ENCODE assay signal across 8 cellular contexts in the genomic region with DNA sequence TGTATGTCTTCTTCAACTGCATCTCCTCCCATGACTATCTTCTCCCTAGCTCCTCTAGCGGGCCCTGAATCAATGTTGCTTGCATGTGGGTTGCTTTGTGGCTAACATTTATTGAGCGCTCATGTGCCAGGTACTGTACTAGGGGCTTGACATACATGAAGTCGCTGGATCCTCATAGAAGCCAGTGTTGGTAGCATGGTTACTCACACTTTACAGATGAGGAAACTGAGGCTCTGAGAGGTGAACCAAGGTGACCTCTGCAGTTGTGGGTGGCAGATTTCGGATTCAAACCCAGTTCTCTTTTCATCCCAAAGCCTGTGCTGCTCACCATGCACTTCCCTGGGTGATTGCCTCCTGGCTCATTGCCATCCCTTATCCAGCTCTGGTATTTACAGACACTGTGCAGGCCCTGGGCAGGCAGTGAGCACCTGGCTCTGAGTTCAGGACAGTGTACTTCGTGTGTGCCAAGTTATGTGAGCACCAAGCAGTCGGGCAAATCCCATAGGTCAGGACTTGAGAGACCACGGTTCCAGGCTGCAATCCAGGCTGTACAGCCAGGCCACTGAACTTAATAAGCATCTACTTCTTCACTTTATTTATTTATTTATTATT. TPM values are rescaled to one million over a fixed set of nuclear protein-coding genes. Genes with fewer than 3 reads are reported as not detected.
DNase-seq lines count a peak whose midpoint lies in the region; ATAC-seq and TF ChIP-seq lines count a peak whose summit lies in the region.

No MANE protein-coding gene starts in this region.

- TF ChIP-seq CTCF in H9 (conservative IDR thresholded peaks at IDR 0.05) (no peak), PC-3 (conservative IDR thresholded peaks at IDR 0.05; ENCODE audit: low read depth, low read length) (no peak), endodermal cell (conservative IDR thresholded peaks at IDR 0.05) (no peak)

- H3K27me3 Mint-ChIP-seq in H9 (ENCODE audit: low read depth): peaks cover 2% of the 10 kb centered on the region
- H3K27me3 Mint-ChIP-seq in endodermal cell (ENCODE audit: insufficient read depth): no peaks in the 10 kb centered on the region
- no peaks in the 10 kb centered on the region for H3K27me3 Mint-ChIP-seq in naive thymus-derived CD8-positive, alpha-beta T cell

- no peak overlapping the region for H2BK20ac ChIP-seq in H9 (ENCODE audit: low read depth, low read length, poor library complexity, severe bottlenecking)

- no peak overlapping the region for H3K18ac ChIP-seq in H9 (ENCODE audit: insufficient read length, low read depth, low read length)

- H3K4me3 ChIP-seq in PC-3 (ENCODE audit: low read length): peak overlapping the region; percentile 84; the same call in 1 of the 2 replicates
- peak overlapping the region; percentile 97 for H3K4me3 ChIP-seq in endodermal cell (ENCODE audit: low read length)

- no peak overlapping the region for H2AK5ac ChIP-seq in H9 (ENCODE audit: insufficient read length, low read length)

- H2BK120ac ChIP-seq in H9 (ENCODE audit: low read depth, low read length, poor library complexity, severe bottlenecking): no peak overlapping the region

- H2BK12ac ChIP-seq in H9 (ENCODE audit: insufficient read length, low read depth, low read length): no peak overlapping the region

- no TSS peak for BruUV-seq in PC-3 (replicated peaks; lab: Mats Ljungman, UMichigan)

- H3K27ac ChIP-seq in H9 (ENCODE audit: insufficient read length, low read depth, low read length) (no peak overlapping the region), PC-3 (ENCODE audit: low read length) (no peak overlapping the region), endodermal cell (ENCODE audit: low read depth, low read length) (no peak overlapping the region)

- H3K79me2 ChIP-seq in H9 (ENCODE audit: insufficient read depth, low read length): peaks cover 20% of the 10 kb centered on the region; the same call in 1 of the 2 replicates
- H3K79me2 ChIP-seq in PC-3 (ENCODE audit: low read length): peaks cover 45% of the 10 kb centered on the region

- H3K36me3 ChIP-seq in PC-3 (ENCODE audit: low read depth, low read length) (peaks cover 28% of the 10 kb centered on the region), endodermal cell (ENCODE audit: control insufficient read depth, insufficient read depth, low read length) (peaks cover 56% of the 10 kb centered on the region)

- H2BK5ac ChIP-seq in H9 (ENCODE audit: insufficient read length, low read length): no peak overlapping the region

- H3K9me3 Mint-ChIP-seq in H9 (peaks cover 0 to 4% of the 10 kb centered on the region in 2 experiments; a peak in 4 of 5 replicates), endodermal cell (no peaks in the 10 kb centered on the region)
- H3K9me3 Mint-ChIP-seq in naive thymus-derived CD8-positive, alpha-beta T cell: no peaks in the 10 kb centered on the region

- H3K9me2 ChIP-seq in PC-3 (replicated peaks; ENCODE audit: low read length): no peaks in the 10 kb centered on the region

- H3K56ac ChIP-seq in H9 (ENCODE audit: insufficient read length, low read depth, low read length): no peak overlapping the region

- peaks cover 2% of the 10 kb centered on the region for H3K79me1 ChIP-seq in H9 (ENCODE audit: insufficient read depth, low read depth, low read length, poor library complexity, severe bottlenecking)

- peak overlapping the region; percentile 96 to 99 for H3K4me3 Mint-ChIP-seq in H9
- H3K4me3 Mint-ChIP-seq in endodermal cell: peak overlapping the region; percentile 93
- peak overlapping the region; percentile 90 to 98 (median 96) for H3K4me3 Mint-ChIP-seq in naive thymus-derived CD8-positive, alpha-beta T cell

- H3K23ac ChIP-seq in H9 (ENCODE audit: insufficient read length, low read depth, low read length): no peak overlapping the region

- no peaks in the 10 kb centered on the region for H4K20me1 ChIP-seq in H9 (ENCODE audit: control insufficient read depth, insufficient read depth, insufficient read length)
- H4K20me1 ChIP-seq in PC-3 (ENCODE audit: low read length): peaks cover 34% of the 10 kb centered on the region

- H4K8ac ChIP-seq in H9 (replicated peaks; ENCODE audit: insufficient read length, low read depth, low read length): no peak overlapping the region

- H3K27ac Mint-ChIP-seq in H9: no peak overlapping the region
- H3K27ac Mint-ChIP-seq in endodermal cell: no peak overlapping the region
- peak overlapping the region in 9 of 10 donors; percentile 37 to 98 (median 80) for H3K27ac Mint-ChIP-seq in naive thymus-derived CD8-positive, alpha-beta T cell

- H4K5ac ChIP-seq in H9 (ENCODE audit: insufficient read length, low read depth, low read length): no peak overlapping the region

- H3K27me3 ChIP-seq in H9 (ENCODE audit: insufficient read depth, low read length) (no peaks in the 10 kb centered on the region), PC-3 (ENCODE audit: low read length) (no peaks in the 10 kb centered on the region), endodermal cell (ENCODE audit: control insufficient read depth, insufficient read depth, low read length, poor library complexity, severe bottlenecking) (no peaks in the 10 kb centered on the region)

- no peak overlapping the region for H3K14ac ChIP-seq in H9 (ENCODE audit: insufficient read depth, low read length)

- H3K23me2 ChIP-seq in H9 (ENCODE audit: insufficient read length, low read depth, low read length, poor library complexity, severe bottlenecking): peaks cover 18% of the 10 kb centered on the region

- H3K4me1 ChIP-seq in H9 (ENCODE audit: insufficient read depth, low read length) (peaks cover 4% of the 10 kb centered on the region), PC-3 (ENCODE audit: insufficient read depth, low read length) (peaks cover 21% of the 10 kb centered on the region), endodermal cell (ENCODE audit: control insufficient read depth, insufficient read depth, low read length) (no peaks in the 10 kb centered on the region)

- DNase-seq in H9: no peak
- peak; percentile 46 for DNase-seq in PC-3
- no peak for DNase-seq in endodermal cell
- DNase-seq in naive thymus-derived CD8-positive, alpha-beta T cell: peak in 2 of 10 donors; percentile 25 to 27
- DNase-seq in NCI-H446 (lab: John Stamatoyannopoulos, UW): no peak
- DNase-seq in NCI-H524 treated with DMSO at 0.1 percent for 48 hours (lab: John Stamatoyannopoulos, UW): no peak

- peaks cover 26 to 33% of the 10 kb centered on the region in 2 experiments for H3K4me1 Mint-ChIP-seq in H9
- H3K4me1 Mint-ChIP-seq in endodermal cell: peaks cover 27% of the 10 kb centered on the region
- peaks cover 14 to 47% (median 44%) of the 10 kb centered on the region in 4 donors for H3K4me1 Mint-ChIP-seq in naive thymus-derived CD8-positive, alpha-beta T cell

- H3T11ph ChIP-seq in H9 (ENCODE audit: low read length): no peak overlapping the region

- no peak overlapping the region for H4K91ac ChIP-seq in H9 (ENCODE audit: insufficient read length, low read depth, low read length)

- CTCF ChIA-PET in PC-3 (lab: Charles Lee): no interaction called here

- H3K9me3 ChIP-seq in H9 (ENCODE audit: control insufficient read depth, low read depth, low read length) (no peaks in the 10 kb centered on the region), PC-3 (ENCODE audit: low read length) (no peaks in the 10 kb centered on the region), endodermal cell (ENCODE audit: control insufficient read depth, low read length) (no peaks in the 10 kb centered on the region)

- H2BK15ac ChIP-seq in H9 (ENCODE audit: low read depth, low read length): no peak overlapping the region

- no peaks in the 10 kb centered on the region for H3F3A ChIP-seq in PC-3 (ENCODE audit: low read length, unreplicated experiment)

- H3K36me3 Mint-ChIP-seq in H9 (ENCODE audit: insufficient read depth in 1 of 3, low read depth in 3 of 3) (peaks cover 45 to 58% (median 52%) of the 10 kb centered on the region in 3 experiments), endodermal cell (ENCODE audit: low read depth) (peaks cover 50% of the 10 kb centered on the region)
- H3K36me3 Mint-ChIP-seq in naive thymus-derived CD8-positive, alpha-beta T cell: peaks cover 4 to 46% (median 17%) of the 10 kb centered on the region in 3 donors

- H2AFZ ChIP-seq in H9 (ENCODE audit: low read length): no peak overlapping the region
- no peak overlapping the region for H2AFZ ChIP-seq in PC-3 (ENCODE audit: low read length)

- intact Hi-C loops in PC-3 (cut with micrococcal nuclease): no loop called here

- WGBS in H9 (ENCODE audit: extremely low coverage, insufficient read length, low lambda C conversion rate): no CpG with 5 or more reads among the region's 7 CpGs
- WGBS in endodermal cell (ENCODE audit: insufficient coverage in 1 of 2, insufficient read length in 1 of 2), 2 experiments: 78 to 88% methylated on average over 6 to 7 of the region's 7 CpGs

- H3K4ac ChIP-seq in H9 (ENCODE audit: low read depth, low read length): no peak overlapping the region

- no peak overlapping the region for H3K9ac ChIP-seq in H9 (ENCODE audit: extremely low read depth, insufficient read length, low read length)
- no peak overlapping the region for H3K9ac ChIP-seq in PC-3 (ENCODE audit: low read length)
- no peak overlapping the region for H3K9ac ChIP-seq in endodermal cell (ENCODE audit: extremely low read depth, low read length, poor library complexity, severe bottlenecking)

- H3K4me2 ChIP-seq in H9 (ENCODE audit: insufficient read depth, insufficient read length, low read length) (peak overlapping the region; percentile 93), PC-3 (ENCODE audit: low read length) (peak overlapping the region; percentile 99)

- ATAC-seq in PC-3: no peak
- no peak for ATAC-seq in naive thymus-derived CD8-positive, alpha-beta T cell
- ATAC-seq in GM19324 (IDR thresholded peaks at IDR 0.05; ENCODE audit: low FRiP score, unreplicated experiment): no peak
- ATAC-seq in HG02870 (IDR thresholded peaks at IDR 0.05; ENCODE audit: unreplicated experiment): no peak

- POLR2A ChIA-PET in PC-3 (lab: Charles Lee; ENCODE audit: unreplicated experiment): interaction anchor here (1.0 kb wide), 1 partner anchor 56 kb away, joined by 3 read pairs; the partner anchor contains the start of gene SLC2A8
- POLR2A ChIA-PET in naive thymus-derived CD8-positive, alpha-beta T cell (lab: Charles Lee): interaction anchor here (1.6 to 3.4 kb wide), 3 partner anchors 10 to 29 kb away, joined by 5 to 39 read pairs (median 10); partner anchors contain the start of gene ZNF79

RNA-seq across cellular contexts. Expression of gene LRSAM1, which starts 1.3 kb away (rescaled TPM):
- total RNA-seq in H9 (2021) (15.0 and 16.2 TPM in 2 replicates), PC-3 (2014; rRNA removed) (9.6 and 11.1 TPM in 2 replicates), endodermal cell (10 to 100 TPM; 18.4 to 19.8 TPM)
- polyA plus RNA-seq in endodermal cell (2013, experiment 1 of 2): 18.1 TPM
- 17.8 TPM for polyA plus RNA-seq in endodermal cell (2013, experiment 2 of 2)
- 10 to 100 TPM; 24.2 to 26.4 TPM for total RNA-seq in naive thymus-derived CD8-positive, alpha-beta T cell
- polyA plus RNA-seq in naive thymus-derived CD8-positive, alpha-beta T cell: 1 to 10 TPM; 4.3 to 9.6 (median 5.0) TPM

RNA-seq across cellular contexts. Expression of gene RPL12, which starts 1.4 kb away (rescaled TPM):
- total RNA-seq in H9 (2021) (1,710 and 1,711 TPM in 2 replicates), PC-3 (2014; rRNA removed) (1,109 and 1,417 TPM in 2 replicates), endodermal cell (1,000 to 10,000 TPM; 1,241 to 1,436 TPM)
- 1,289 TPM for polyA plus RNA-seq in endodermal cell (2013, experiment 1 of 2)
- 1,216 TPM for polyA plus RNA-seq in endodermal cell (2013, experiment 2 of 2)
- 1,000 to 10,000 TPM; 1,452 to 1,480 TPM for total RNA-seq in naive thymus-derived CD8-positive, alpha-beta T cell
- 1,000 to 10,000 TPM; 1,731 to 2,420 (median 2,163) TPM for polyA plus RNA-seq in naive thymus-derived CD8-positive, alpha-beta T cell

RNA-seq across cellular contexts. Expression of gene ZNF79, which starts 28.4 kb away (rescaled TPM):
- total RNA-seq in H9 (2021): 11.5 TPM in 2 replicates
- 4.9 and 5.8 TPM in 2 replicates for total RNA-seq in PC-3 (2014; rRNA removed)
- 1 to 10 TPM; 7.4 to 9.1 TPM for total RNA-seq in endodermal cell
- 8.0 TPM for polyA plus RNA-seq in endodermal cell (2013, experiment 1 of 2)
- 7.7 TPM for polyA plus RNA-seq in endodermal cell (2013, experiment 2 of 2)
- total RNA-seq in naive thymus-derived CD8-positive, alpha-beta T cell: 10 to 100 TPM; 15.2 to 17.2 TPM
- 1 to 10 TPM; 3.3 to 6.6 (median 4.9) TPM for polyA plus RNA-seq in naive thymus-derived CD8-positive, alpha-beta T cell

RNA-seq across cellular contexts. Expression of gene SLC2A8, which starts 55.6 kb away (rescaled TPM):
- total RNA-seq in H9 (2021): 38.3 and 38.4 TPM in 2 replicates
- total RNA-seq in PC-3 (2014; rRNA removed): 29.0 and 43.7 TPM in 2 replicates
- total RNA-seq in endodermal cell: 10 to 100 TPM; 33.6 to 40.3 TPM
- polyA plus RNA-seq in endodermal cell (2013, experiment 1 of 2): 21.9 TPM
- polyA plus RNA-seq in endodermal cell (2013, experiment 2 of 2): 22.1 TPM
- under 1 TPM; 0.19 to 0.39 TPM for total RNA-seq in naive thymus-derived CD8-positive, alpha-beta T cell
- polyA plus RNA-seq in naive thymus-derived CD8-positive, alpha-beta T cell: 1 to 10 TPM in 1 of 3 donors, not detected in 2; 1.2 TPM

Comparison
In these comparisons a context has a peak if more than half of its experiments do, and no peak if none do; other contexts are left out.
1. H3K27ac Mint-ChIP-seq: peak in naive thymus-derived CD8-positive, alpha-beta T cell (9 of 10); none in H9 (0 of 3) and endodermal cell (single experiment).
2. Peak in every context shown above with its lines, with median percentiles within 50 percentile points of each other: H3K4me3 Mint-ChIP-seq.